Comparison of ENCODE assay signal across 9 cellular contexts in genomic region chr3:148998715-148999413, GRCh38. TPM values are rescaled to one million over a fixed set of nuclear protein-coding genes. Genes with fewer than 3 reads are reported as not detected.
A peak's percentile ranks its signal among the peaks of the same experiment; 100 is the strongest.
DNase-seq lines count a peak whose midpoint lies in the region; ATAC-seq and TF ChIP-seq lines count a peak whose summit lies in the region.
"Had no signal": no experiment of that assay in that cellular context is flagged by ENCODE, and none has a peak within 500 bp of the region (broad histone marks: within the 10 kb centered on the region; RNA-seq: fewer than 3 reads in every experiment).

No MANE protein-coding gene starts in this region.

- TF ChIP-seq CTCF in heart left ventricle (IDR thresholded peaks at IDR 0.05) (no peak), KMS-11 (conservative IDR thresholded peaks at IDR 0.05; ENCODE audit: low read depth, low read length) (no peak), upper lobe of left lung (IDR thresholded peaks at IDR 0.05) (no peak), nephron progenitor cell (IDR thresholded peaks at IDR 0.05) (no peak)

- H3K4me3 ChIP-seq in heart left ventricle (peak overlapping the region in 2 of 12 donors; percentile 3 to 4), KMS-11 (IDR thresholded peaks at IDR 0.05; ENCODE audit: insufficient read depth, low read depth, low read length) (no peak overlapping the region), upper lobe of left lung (no peak overlapping the region)

- peaks cover 62% of the 10 kb centered on the region for H3K79me2 ChIP-seq in KMS-11 (ENCODE audit: insufficient read depth, low read depth)

- H3K27ac ChIP-seq in heart left ventricle (peak overlapping the region in 9 of 12 donors; percentile 14 to 71 (median 54)), KMS-11 (peak overlapping the region; percentile 93), upper lobe of left lung (peak overlapping the region; percentile 39 to 65 (median 52))

- DNase-seq in heart left ventricle (no peak), left ventricle myocardium superior (no peak), upper lobe of left lung (peak in 1 of 2 donors; percentile 36), nephron progenitor cell (no peak), pons (ENCODE audit: low spot score) (no peak)
- DNase-seq in central memory CD8-positive, alpha-beta T cell (ENCODE audit: low spot score in 2 of 2), result no peak
- DNase-seq: NCI-H1694 had no signal

- no peak for TF ChIP-seq POLR2A in heart left ventricle (IDR thresholded peaks at IDR 0.05)
- no peak for TF ChIP-seq POLR2A in upper lobe of left lung (IDR thresholded peaks at IDR 0.05)

- no peak overlapping the region for H2AFZ ChIP-seq in KMS-11 (ENCODE audit: low read depth)

- ATAC-seq in heart left ventricle (peak in 2 of 4 donors; percentile 20 to 27), left ventricle myocardium superior (no peak), upper lobe of left lung (ENCODE audit: low FRiP score in 2 of 2) (peak in 1 of 2 donors; percentile 21), HG03135 (IDR thresholded peaks at IDR 0.05; ENCODE audit: unreplicated experiment) (no peak)
- ATAC-seq in central memory CD8-positive, alpha-beta T cell (replicated peaks; ENCODE audit: extremely low read depth, poor library complexity, severe bottlenecking), result peak; percentile 70

- TF ChIP-seq EP300 in upper lobe of left lung (IDR thresholded peaks at IDR 0.05), result no peak

- H3K27me3 Mint-ChIP-seq in central memory CD8-positive, alpha-beta T cell, result no peaks in the 10 kb centered on the region
- H3K27me3 Mint-ChIP-seq in nephron progenitor cell (ENCODE audit: low read depth, poor library complexity), result no peaks in the 10 kb centered on the region

- H3K27ac Mint-ChIP-seq in central memory CD8-positive, alpha-beta T cell (ENCODE audit: low read depth), result peak overlapping the region; percentile 82
- H3K27ac Mint-ChIP-seq in nephron progenitor cell, result no peak overlapping the region

- H3K4me2 ChIP-seq in KMS-11, result peak overlapping the region; percentile 94

- no peaks in the 10 kb centered on the region for H3K27me3 ChIP-seq in heart left ventricle
- no peaks in the 10 kb centered on the region for H3K27me3 ChIP-seq in KMS-11 (ENCODE audit: insufficient read depth, low read depth)
- H3K27me3 ChIP-seq in upper lobe of left lung, result no peaks in the 10 kb centered on the region

- H3K9ac ChIP-seq in KMS-11, result peak overlapping the region; percentile 60

- no peaks in the 10 kb centered on the region for H3K9me3 Mint-ChIP-seq in central memory CD8-positive, alpha-beta T cell
- H3K9me3 Mint-ChIP-seq in nephron progenitor cell, result no peaks in the 10 kb centered on the region

- peaks cover 35% of the 10 kb centered on the region for H3K36me3 Mint-ChIP-seq in central memory CD8-positive, alpha-beta T cell (ENCODE audit: insufficient read depth)
- peaks cover 14% of the 10 kb centered on the region for H3K36me3 Mint-ChIP-seq in nephron progenitor cell (ENCODE audit: low read depth)

- peaks cover 0 to 83% (median 59%) of the 10 kb centered on the region in 9 donors for H3K36me3 ChIP-seq in heart left ventricle
- peaks cover 31% of the 10 kb centered on the region for H3K36me3 ChIP-seq in KMS-11 (ENCODE audit: insufficient read depth)
- peaks cover 3 to 64% (median 22%) of the 10 kb centered on the region in 4 donors for H3K36me3 ChIP-seq in upper lobe of left lung

- WGBS in heart left ventricle, 4 donors, result 15 to 25% (median 21%) methylated on average over 7 of the region's 7 CpGs
- 39 to 41% methylated on average over 7 of the region's 7 CpGs for WGBS in upper lobe of left lung, 2 donors

- H3K4me1 Mint-ChIP-seq in central memory CD8-positive, alpha-beta T cell, result peaks cover 56% of the 10 kb centered on the region
- H3K4me1 Mint-ChIP-seq in nephron progenitor cell, result peaks cover 2% of the 10 kb centered on the region

- H4K20me1 ChIP-seq in KMS-11 (ENCODE audit: insufficient read depth), result no peaks in the 10 kb centered on the region

- H3K4me1 ChIP-seq in heart left ventricle (peaks cover 0 to 44% (median 30%) of the 10 kb centered on the region in 12 donors), KMS-11 (ENCODE audit: low read depth, poor library complexity, severe bottlenecking) (peaks cover 100% of the 10 kb centered on the region), upper lobe of left lung (peaks cover 0 to 15% (median 13%) of the 10 kb centered on the region in 4 donors)

- H3K4me3 Mint-ChIP-seq in central memory CD8-positive, alpha-beta T cell, result peak overlapping the region; percentile 34
- H3K4me3 Mint-ChIP-seq in nephron progenitor cell, result no peak overlapping the region

- intact Hi-C loops in heart left ventricle (cut with DNase I) (loop anchor here in 2 of 10 donors (10.0 kb wide), 1 partner anchor 86 kb away; the partner anchor contains the start of gene HLTF (in 2 of the 2)), left ventricle myocardium superior (cut with micrococcal nuclease) (no loop called here)

- H3K9me3 ChIP-seq in heart left ventricle (no peaks in the 10 kb centered on the region), upper lobe of left lung (no peaks in the 10 kb centered on the region)

RNA-seq across cellular contexts. Expression of gene GYG1, which starts 7.5 kb away (rescaled TPM):
- 100 to 1,000 TPM in 7 of 9 donors, 10 to 100 TPM in 2; 78.2 to 190 (median 144) TPM for total RNA-seq in heart left ventricle
- polyA plus RNA-seq in heart left ventricle, result 100 to 1,000 TPM; 112 to 313 TPM
- 179 TPM for total RNA-seq in left ventricle myocardium superior
- 10 to 100 TPM; 10.5 to 48.6 (median 31.5) TPM for total RNA-seq in upper lobe of left lung
